In genomic region chr9:136662326-136662655, GRCh38 we compare ENCODE assay signal across 18 cellular contexts. TPM values are rescaled to one million over a fixed set of nuclear protein-coding genes. Genes with fewer than 3 reads are reported as not detected.
A peak's percentile ranks its signal among the peaks of the same experiment; 100 is the strongest.
DNase-seq lines count a peak whose midpoint lies in the region; TF ChIP-seq lines count a peak whose summit lies in the region.
"Had no signal": no experiment of that assay in that cellular context is flagged by ENCODE, and none has a peak within 500 bp of the region (broad histone marks: within the 10 kb centered on the region; RNA-seq: fewer than 3 reads in every experiment).

No MANE protein-coding gene starts in this region.

- no peak overlapping the region for H3K56ac ChIP-seq in mesendoderm (ENCODE audit: low read length)

- no peak overlapping the region for H3K4ac ChIP-seq in mesendoderm (ENCODE audit: low read depth, low read length)

- H3K4me3 ChIP-seq in right atrium auricular region (peak overlapping the region; percentile 21 to 66), sigmoid colon (peak overlapping the region in 1 of 4 donors; percentile 8), Karpas-422 (ENCODE audit: low read length) (no peak overlapping the region), mesendoderm (ENCODE audit: low read length) (no peak overlapping the region)
- H3K4me3 ChIP-seq in effector memory CD4-positive, alpha-beta T cell (ENCODE audit: insufficient read depth, low read depth, low read length, poor library complexity, severe bottlenecking), result no peak overlapping the region
- H3K4me3 ChIP-seq: body of pancreas, GM12878, HAP-1, MG63 had no signal

- H3K27ac ChIP-seq in cingulate gyrus (ENCODE audit: low read depth, low read length) (peak overlapping the region; percentile 39), right atrium auricular region (peak overlapping the region; percentile 78), sigmoid colon (peak overlapping the region; percentile 26 to 70 (median 48)), Karpas-422 (ENCODE audit: low read length) (no peak overlapping the region), mesendoderm (ENCODE audit: low read depth, low read length) (no peak overlapping the region)
- no peak overlapping the region for H3K27ac ChIP-seq in effector memory CD4-positive, alpha-beta T cell (ENCODE audit: insufficient read depth, low read length, poor library complexity, severe bottlenecking)

- H2BK15ac ChIP-seq in mesendoderm (replicated peaks; ENCODE audit: low read depth), result no peak overlapping the region

- H3K36me3 ChIP-seq in right atrium auricular region, result peaks cover 25% of the 10 kb centered on the region
- H3K36me3 ChIP-seq in sigmoid colon, result no peaks in the 10 kb centered on the region
- no peaks in the 10 kb centered on the region for H3K36me3 ChIP-seq in effector memory CD4-positive, alpha-beta T cell (ENCODE audit: control insufficient read depth, insufficient read depth, low read length)
- H3K36me3 ChIP-seq in Karpas-422 (ENCODE audit: insufficient read depth, low read length), result no peaks in the 10 kb centered on the region
- H3K36me3 ChIP-seq in mesendoderm (ENCODE audit: control insufficient read depth, insufficient read depth, low read length), result no peaks in the 10 kb centered on the region
- H3K36me3 ChIP-seq: HAP-1, MG63 had no signal

- no peak overlapping the region for H2AFZ ChIP-seq in Karpas-422 (ENCODE audit: low read length)

- H4K20me1 ChIP-seq in Karpas-422 (ENCODE audit: insufficient read depth, low read depth, low read length), result 0 out of 2 replicates have a peak, but pooled peaks cover 3% of the 10 kb centered on the region

- H3K4me2 ChIP-seq in Karpas-422 (ENCODE audit: low read depth, low read length, poor library complexity, severe bottlenecking) (no peak overlapping the region), mesendoderm (ENCODE audit: low read length) (no peak overlapping the region)

- H3K9me2 ChIP-seq in Karpas-422 (replicated peaks; ENCODE audit: insufficient read depth, low read length), result no peaks in the 10 kb centered on the region

- H3K79me1 ChIP-seq in mesendoderm (ENCODE audit: low read length), result no peaks in the 10 kb centered on the region

- TF ChIP-seq POLR2A in sigmoid colon (IDR thresholded peaks at IDR 0.05), result no peak

- no peak overlapping the region for H2BK5ac ChIP-seq in mesendoderm (ENCODE audit: low read length)

- H3K9ac ChIP-seq in Karpas-422 (ENCODE audit: low read length) (no peak overlapping the region), mesendoderm (ENCODE audit: low read length) (no peak overlapping the region)

- H3K27me3 ChIP-seq in right atrium auricular region, result no peaks in the 10 kb centered on the region
- peaks cover 15 to 83% (median 47%) of the 10 kb centered on the region in 3 donors for H3K27me3 ChIP-seq in sigmoid colon
- H3K27me3 ChIP-seq in effector memory CD4-positive, alpha-beta T cell (replicated peaks; ENCODE audit: control insufficient read depth, insufficient read depth, low read length, poor library complexity, severe bottlenecking), result peaks cover 56% of the 10 kb centered on the region
- H3K27me3 ChIP-seq in Karpas-422 (ENCODE audit: low read length), result no peaks in the 10 kb centered on the region
- no peaks in the 10 kb centered on the region for H3K27me3 ChIP-seq in mesendoderm (ENCODE audit: insufficient read depth, low read length, poor library complexity)
- H3K27me3 ChIP-seq: MG63 had no signal

- no peak overlapping the region for H3K18ac ChIP-seq in mesendoderm (ENCODE audit: low read length)

- 64 to 75% methylated on average over 10 of the region's 10 CpGs for WGBS in sigmoid colon, 2 donors
- WGBS in mesendoderm (ENCODE audit: extremely low coverage, insufficient coverage, low lambda C conversion rate), result no CpG with 5 or more reads among the region's 10 CpGs

- no peak overlapping the region for H4K8ac ChIP-seq in mesendoderm (ENCODE audit: low read depth, low read length)

- intact Hi-C loops in sigmoid colon (cut with DNase I), result no loop called here

- H3K9me3 ChIP-seq in right atrium auricular region, result no peaks in the 10 kb centered on the region
- H3K9me3 ChIP-seq in sigmoid colon, result no peaks in the 10 kb centered on the region
- no peaks in the 10 kb centered on the region for H3K9me3 ChIP-seq in effector memory CD4-positive, alpha-beta T cell (ENCODE audit: control insufficient read depth, low read length)
- H3K9me3 ChIP-seq in Karpas-422 (ENCODE audit: low read length), result no peaks in the 10 kb centered on the region
- H3K9me3 ChIP-seq: body of pancreas, HAP-1, MG63 had no signal

- H2AK5ac ChIP-seq in mesendoderm (ENCODE audit: low read length), result no peak overlapping the region

- H3K79me2 ChIP-seq in Karpas-422 (ENCODE audit: low read length) (no peaks in the 10 kb centered on the region), mesendoderm (ENCODE audit: control insufficient read depth, insufficient read depth, low read length) (no peaks in the 10 kb centered on the region)

- DNase-seq in 8988T (peak; percentile 51), right atrium auricular region (ENCODE audit: low spot score) (no peak), sigmoid colon (no peak), Karpas-422 (no peak), mesendoderm (no peak), OCI-M2 (lab: John Stamatoyannopoulos, UW; ENCODE audit: unreplicated experiment) (no peak)
- DNase-seq in effector memory CD4-positive, alpha-beta T cell, result no peak
- DNase-seq: ACHN; CD4-positive, CD25-positive, alpha-beta regulatory T cell; MG63; NCI-H1930; RPMI8226; T1000 had no signal

- H3K4me1 ChIP-seq in right atrium auricular region (peaks cover 0 to 19% of the 10 kb centered on the region in 2 donors), sigmoid colon (peaks cover 0 to 18% (median 12%) of the 10 kb centered on the region in 4 donors), Karpas-422 (ENCODE audit: low read length) (no peaks in the 10 kb centered on the region; the same call in 1 of the 2 replicates), mesendoderm (ENCODE audit: control insufficient read depth, low read depth, low read length) (no peaks in the 10 kb centered on the region)
- H3K4me1 ChIP-seq in effector memory CD4-positive, alpha-beta T cell (ENCODE audit: control insufficient read depth, insufficient read depth, low read length, poor library complexity, severe bottlenecking), result peaks cover 23% of the 10 kb centered on the region
- H3K4me1 ChIP-seq: HAP-1 had no signal

- H3K23ac ChIP-seq in mesendoderm (ENCODE audit: low read length), result no peak overlapping the region

- TF ChIP-seq EP300 in sigmoid colon (IDR thresholded peaks at IDR 0.05), result no peak

- no peak overlapping the region for H4K5ac ChIP-seq in mesendoderm (ENCODE audit: low read length)

- TF ChIP-seq CTCF in right atrium auricular region (IDR thresholded peaks at IDR 0.05) (no peak), sigmoid colon (IDR thresholded peaks at IDR 0.05) (no peak)

- H2BK120ac ChIP-seq in mesendoderm (ENCODE audit: low read depth, low read length), result no peak overlapping the region

RNA-seq across cellular contexts. Expression of gene EGFL7, which starts 0.4 kb away (rescaled TPM):
- 100 to 1,000 TPM; 114 to 120 TPM for total RNA-seq in right atrium auricular region
- 10 to 100 TPM; 31.0 to 75.6 (median 46.0) TPM for total RNA-seq in sigmoid colon
- polyA plus RNA-seq in sigmoid colon, result 10 to 100 TPM in 2 of 3 donors, 1 to 10 TPM in 1; 6.0 to 43.5 (median 27.6) TPM
- not detected in 2 replicates for total RNA-seq in Karpas-422 (2014; rRNA removed; shearing (Covaris generic); ENCODE audit: low replicate concordance)
- polyA plus RNA-seq in mesendoderm (2013, experiment 1 of 2), result 14.0 TPM
- polyA plus RNA-seq in mesendoderm (2013, experiment 2 of 2), result 13.6 TPM
- polyA plus RNA-seq: CD4-positive, CD25-positive, alpha-beta regulatory T cell had no signal

RNA-seq across cellular contexts. Expression of gene AGPAT2, which starts 25.0 kb away (rescaled TPM):
- 10 to 100 TPM; 71.9 to 81.9 TPM for total RNA-seq in right atrium auricular region
- total RNA-seq in sigmoid colon, result 10 to 100 TPM; 28.0 to 62.4 (median 33.7) TPM
- 100 to 1,000 TPM in 2 of 3 donors, 10 to 100 TPM in 1; 92.5 to 345 (median 181) TPM for polyA plus RNA-seq in sigmoid colon
- total RNA-seq in Karpas-422 (2014; rRNA removed; shearing (Covaris generic); ENCODE audit: low replicate concordance), result 12.3 and 38.5 TPM in 2 replicates
- polyA plus RNA-seq in mesendoderm (2013, experiment 1 of 2), result 14.1 TPM
- polyA plus RNA-seq in mesendoderm (2013, experiment 2 of 2), result 14.3 TPM

RNA-seq across cellular contexts. Expression of gene DIPK1B, which starts 50.1 kb away (rescaled TPM):
- total RNA-seq in right atrium auricular region, result 10 to 100 TPM; 45.1 to 45.7 TPM
- 10 to 100 TPM in 3 of 4 donors, 1 to 10 TPM in 1; 9.6 to 18.3 (median 14.3) TPM for total RNA-seq in sigmoid colon
- polyA plus RNA-seq in sigmoid colon, result 1 to 10 TPM in 1 of 3 donors, under 1 TPM in 2; 0.23 to 6.5 (median 0.60) TPM
- not detected in 2 replicates for total RNA-seq in Karpas-422 (2014; rRNA removed; shearing (Covaris generic); ENCODE audit: low replicate concordance)
- polyA plus RNA-seq in mesendoderm (2013, experiment 1 of 2), result 17.8 TPM
- polyA plus RNA-seq in mesendoderm (2013, experiment 2 of 2), result 18.1 TPM
- total RNA-seq: osteoblast had no signal

Comparison
In these comparisons a context has a peak if more than half of its experiments do, and no peak if none do; other contexts are left out.
1. H3K27ac ChIP-seq: peak in cingulate gyrus (single experiment), right atrium auricular region (2 of 2) and sigmoid colon (4 of 4); none in effector memory CD4-positive, alpha-beta T cell (single experiment), Karpas-422 (single experiment) and mesendoderm (single experiment).
2. H3K4me3 ChIP-seq: peak in right atrium auricular region (2 of 2); none in effector memory CD4-positive, alpha-beta T cell (single experiment), Karpas-422 (single experiment) and mesendoderm (single experiment).
3. RNA of gene EGFL7, which starts 0.4 kb away (total RNA-seq): 114 to 120 TPM in right atrium auricular region and 31.0 to 75.6 TPM in sigmoid colon; not detected in Karpas-422; every median in the first group is over 10 times any median in the second.
4. RNA of gene DIPK1B, which starts 50.1 kb away (total RNA-seq): 45.1 to 45.7 TPM in right atrium auricular region and 9.6 to 18.3 TPM in sigmoid colon; not detected in Karpas-422; every median in the first group is over 10 times any median in the second.